22 cellular contexts compared by ENCODE assay signal in genomic region chr7:157611341-157611740, GRCh38.
DNase-seq lines count a peak whose midpoint lies in the region; ATAC-seq lines count a peak whose summit lies in the region.
"Had no signal": no experiment of that assay in that cellular context is flagged by ENCODE, and none has a peak within 500 bp of the region (broad histone marks: within the 10 kb centered on the region; RNA-seq: fewer than 3 reads in every experiment).

No MANE protein-coding gene starts in this region.

- H3K4me3 Mint-ChIP-seq in activated naive CD4-positive, alpha-beta T cell treated with anti-CD3 and anti-CD28 coated beads, Interleukin-2, amount 50 U/mL, for 24 hours, result peak overlapping the region; percentile 50
- H3K4me3 Mint-ChIP-seq in T-helper 17 cell, result peak overlapping the region; percentile 77
- H3K4me3 Mint-ChIP-seq in stimulated activated effector memory CD8-positive, alpha-beta T cell treated with anti-CD3 and anti-CD28 coated beads, Interleukin-12 subunit alpha, Interleukin-12 subunit beta, amount 100 ng/mL, for 72 hours, result peak overlapping the region; percentile 81
- H3K4me3 Mint-ChIP-seq: nephron progenitor cell had no signal

- no peaks in the 10 kb centered on the region for H3K36me3 Mint-ChIP-seq in activated naive CD4-positive, alpha-beta T cell treated with anti-CD3 and anti-CD28 coated beads, Interleukin-2, amount 50 U/mL, for 24 hours
- peaks cover 0 to 6% of the 10 kb centered on the region in 2 donors for H3K36me3 Mint-ChIP-seq in activated naive CD4-positive, alpha-beta T cell treated with anti-CD3 and anti-CD28 coated beads, Interleukin-2, amount 50 U/mL, for 72 hours
- no peaks in the 10 kb centered on the region for H3K36me3 Mint-ChIP-seq in T-helper 17 cell (ENCODE audit: low read depth)
- H3K36me3 Mint-ChIP-seq in stimulated activated effector memory CD8-positive, alpha-beta T cell treated with anti-CD3 and anti-CD28 coated beads, Interleukin-12 subunit alpha, Interleukin-12 subunit beta, amount 100 ng/mL, for 72 hours, result no peaks in the 10 kb centered on the region

- no peak for DNase-seq in activated naive CD4-positive, alpha-beta T cell treated with anti-CD3 and anti-CD28 coated beads, Interleukin-2, amount 50 U/mL, for 72 hours (ENCODE audit: low spot score in 2 of 2)
- DNase-seq in T-helper 17 cell (no peak), left kidney (ENCODE audit: low read depth, low spot score) (peak; percentile 10), DMS 273 (lab: John Stamatoyannopoulos, UW; ENCODE audit: unreplicated experiment) (no peak), OCI-M1 (lab: John Stamatoyannopoulos, UW) (no peak), HK-2 (ENCODE audit: unreplicated experiment) (no peak)
- no peak for DNase-seq in stimulated activated effector memory CD8-positive, alpha-beta T cell treated with anti-CD3 and anti-CD28 coated beads, Interleukin-12 subunit alpha, Interleukin-12 subunit beta, amount 100 ng/mL, for 72 hours (ENCODE audit: low spot score in 2 of 2)
- DNase-seq: anterior cingulate cortex; dermis blood vessel endothelial cell; kidney glomerular epithelial cell; mammary epithelial cell; NCI-H1092; NCI-H2029 treated with DMSO at 0.1 percent for 48 hours; NCI-H446; nephron progenitor cell; stimulated activated naive CD4-positive, alpha-beta T cell treated with Interleukin-2 at 50 U/mL for 16 hours; WERI-Rb-1 had no signal

- no peaks in the 10 kb centered on the region for H3K9me3 ChIP-seq in T-helper 17 cell (ENCODE audit: control insufficient read depth, low read length, poor library complexity, severe bottlenecking)
- H3K9me3 ChIP-seq: HAP-1, SJSA1 had no signal

- no peaks in the 10 kb centered on the region for H3K9me3 Mint-ChIP-seq in activated naive CD4-positive, alpha-beta T cell treated with anti-CD3 and anti-CD28 coated beads, Interleukin-2, amount 50 U/mL, for 24 hours
- H3K9me3 Mint-ChIP-seq in activated naive CD4-positive, alpha-beta T cell treated with anti-CD3 and anti-CD28 coated beads, Interleukin-2, amount 50 U/mL, for 72 hours, result no peaks in the 10 kb centered on the region
- H3K9me3 Mint-ChIP-seq in stimulated activated effector memory CD8-positive, alpha-beta T cell treated with anti-CD3 and anti-CD28 coated beads, Interleukin-12 subunit alpha, Interleukin-12 subunit beta, amount 100 ng/mL, for 72 hours, result no peaks in the 10 kb centered on the region

- no peak for ATAC-seq in activated naive CD4-positive, alpha-beta T cell treated with anti-CD3 and anti-CD28 coated beads, Interleukin-2, amount 50 U/mL, for 72 hours
- ATAC-seq in T-helper 17 cell, result no peak
- no peak for ATAC-seq in stimulated activated effector memory CD8-positive, alpha-beta T cell treated with anti-CD3 and anti-CD28 coated beads, Interleukin-12 subunit alpha, Interleukin-12 subunit beta, amount 100 ng/mL, for 72 hours
- ATAC-seq: HepG2 had no signal

- H3K27ac Mint-ChIP-seq in activated naive CD4-positive, alpha-beta T cell treated with anti-CD3 and anti-CD28 coated beads, Interleukin-2, amount 50 U/mL, for 24 hours, result no peak overlapping the region
- no peak overlapping the region for H3K27ac Mint-ChIP-seq in activated naive CD4-positive, alpha-beta T cell treated with anti-CD3 and anti-CD28 coated beads, Interleukin-2, amount 50 U/mL, for 72 hours
- H3K27ac Mint-ChIP-seq in T-helper 17 cell, result no peak overlapping the region
- H3K27ac Mint-ChIP-seq in stimulated activated effector memory CD8-positive, alpha-beta T cell treated with anti-CD3 and anti-CD28 coated beads, Interleukin-12 subunit alpha, Interleukin-12 subunit beta, amount 100 ng/mL, for 72 hours, result no peak overlapping the region
- H3K27ac Mint-ChIP-seq: CD14-positive monocyte, nephron progenitor cell had no signal

- H3K27me3 Mint-ChIP-seq in activated naive CD4-positive, alpha-beta T cell treated with anti-CD3 and anti-CD28 coated beads, Interleukin-2, amount 50 U/mL, for 24 hours, result no peaks in the 10 kb centered on the region
- H3K27me3 Mint-ChIP-seq in T-helper 17 cell, result no peaks in the 10 kb centered on the region

- peaks cover 11% of the 10 kb centered on the region for H3K4me1 Mint-ChIP-seq in activated naive CD4-positive, alpha-beta T cell treated with anti-CD3 and anti-CD28 coated beads, Interleukin-2, amount 50 U/mL, for 24 hours
- peaks cover 12% of the 10 kb centered on the region for H3K4me1 Mint-ChIP-seq in T-helper 17 cell
- H3K4me1 Mint-ChIP-seq in stimulated activated effector memory CD8-positive, alpha-beta T cell treated with anti-CD3 and anti-CD28 coated beads, Interleukin-12 subunit alpha, Interleukin-12 subunit beta, amount 100 ng/mL, for 72 hours, result peaks cover 20% of the 10 kb centered on the region
